ENCODE assay signal across 1 cellular context in the genomic region with DNA sequence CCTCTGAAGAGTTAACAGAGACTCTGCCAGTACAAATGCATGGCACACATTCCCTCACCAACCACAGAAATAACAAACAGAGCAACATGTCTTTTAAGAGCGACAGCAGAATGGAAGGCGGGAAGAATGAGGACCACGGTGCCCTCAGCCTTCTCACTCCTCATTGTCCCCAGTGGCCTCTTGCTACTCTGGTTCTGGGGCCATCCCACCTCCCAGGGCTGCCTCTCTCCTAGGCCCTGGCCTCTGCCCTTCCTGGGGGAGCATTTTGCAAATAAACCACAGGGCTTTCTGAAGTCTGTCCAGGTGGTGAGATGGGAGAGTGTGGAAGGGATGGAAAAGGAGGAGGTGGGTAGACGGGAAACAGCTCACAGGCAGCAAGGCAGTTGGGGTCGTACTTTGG.
TF ChIP-seq lines count a peak whose summit lies in the region.

No MANE protein-coding gene starts in this region.

TF ChIP-seq in A549, 52 proteins besides CTCF, POLR2A, EP300 and RAD21 (continued from another document):
- TF ChIP-seq, protein P1, sequence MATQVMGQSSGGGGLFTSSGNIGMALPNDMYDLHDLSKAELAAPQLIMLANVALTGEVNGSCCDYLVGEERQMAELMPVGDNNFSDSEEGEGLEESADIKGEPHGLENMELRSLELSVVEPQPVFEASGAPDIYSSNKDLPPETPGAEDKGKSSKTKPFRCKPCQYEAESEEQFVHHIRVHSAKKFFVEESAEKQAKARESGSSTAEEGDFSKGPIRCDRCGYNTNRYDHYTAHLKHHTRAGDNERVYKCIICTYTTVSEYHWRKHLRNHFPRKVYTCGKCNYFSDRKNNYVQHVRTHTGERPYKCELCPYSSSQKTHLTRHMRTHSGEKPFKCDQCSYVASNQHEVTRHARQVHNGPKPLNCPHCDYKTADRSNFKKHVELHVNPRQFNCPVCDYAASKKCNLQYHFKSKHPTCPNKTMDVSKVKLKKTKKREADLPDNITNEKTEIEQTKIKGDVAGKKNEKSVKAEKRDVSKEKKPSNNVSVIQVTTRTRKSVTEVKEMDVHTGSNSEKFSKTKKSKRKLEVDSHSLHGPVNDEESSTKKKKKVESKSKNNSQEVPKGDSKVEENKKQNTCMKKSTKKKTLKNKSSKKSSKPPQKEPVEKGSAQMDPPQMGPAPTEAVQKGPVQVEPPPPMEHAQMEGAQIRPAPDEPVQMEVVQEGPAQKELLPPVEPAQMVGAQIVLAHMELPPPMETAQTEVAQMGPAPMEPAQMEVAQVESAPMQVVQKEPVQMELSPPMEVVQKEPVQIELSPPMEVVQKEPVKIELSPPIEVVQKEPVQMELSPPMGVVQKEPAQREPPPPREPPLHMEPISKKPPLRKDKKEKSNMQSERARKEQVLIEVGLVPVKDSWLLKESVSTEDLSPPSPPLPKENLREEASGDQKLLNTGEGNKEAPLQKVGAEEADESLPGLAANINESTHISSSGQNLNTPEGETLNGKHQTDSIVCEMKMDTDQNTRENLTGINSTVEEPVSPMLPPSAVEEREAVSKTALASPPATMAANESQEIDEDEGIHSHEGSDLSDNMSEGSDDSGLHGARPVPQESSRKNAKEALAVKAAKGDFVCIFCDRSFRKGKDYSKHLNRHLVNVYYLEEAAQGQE (IDR thresholded peaks at IDR 0.05) = no peak
